ENCODE assay signal across 7 cellular contexts in genomic region chr3:83169473-83169872, GRCh38.
"Had no signal": no experiment of that assay in that cellular context is flagged by ENCODE, and none has a peak within 500 bp of the region (broad histone marks: within the 10 kb centered on the region; RNA-seq: fewer than 3 reads in every experiment).

No MANE protein-coding gene starts in this region.

- H3K4me1 Mint-ChIP-seq: IgD-negative memory B cell had no signal

- DNase-seq: GOT3, H9, HCEC 1CT, KBM-7 had no signal

- H3K36me3 Mint-ChIP-seq: IgD-negative memory B cell had no signal

- H3K9me3 Mint-ChIP-seq: H9 had no signal

- FAIRE-seq: H54 had no signal

- H3K9ac ChIP-seq: KMS-11 had no signal

- H3K27me3 Mint-ChIP-seq: IgD-negative memory B cell had no signal

- H3K27ac ChIP-seq: KMS-11 had no signal

- H3K27ac Mint-ChIP-seq: H9, IgD-negative memory B cell had no signal

- H3K4me3 Mint-ChIP-seq: H9, IgD-negative memory B cell had no signal

- H3K4me2 ChIP-seq: KMS-11 had no signal
